Comparison of ENCODE assay signal across 15 cellular contexts in the genomic region with DNA sequence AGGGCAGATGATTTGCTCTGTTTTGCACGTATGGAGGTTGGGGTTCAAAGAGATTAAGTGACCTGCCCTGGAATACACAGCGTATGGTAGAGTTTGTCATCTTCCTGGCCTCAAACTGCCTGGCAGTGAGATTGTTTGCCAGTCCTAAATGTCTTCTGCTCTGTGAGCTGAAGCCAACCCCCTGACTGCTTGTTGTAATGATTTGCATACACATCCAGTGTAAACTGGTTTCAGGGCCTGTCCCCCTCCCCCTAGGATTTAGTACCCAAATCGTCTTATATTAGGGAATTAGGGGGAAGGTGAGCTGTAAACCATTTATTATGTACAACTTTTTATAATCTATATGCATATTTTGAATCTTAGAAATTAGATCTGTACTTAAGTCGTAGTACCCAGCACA. TPM values are rescaled to one million over a fixed set of nuclear protein-coding genes. Genes with fewer than 3 reads are reported as not detected.
DNase-seq lines count a peak whose midpoint lies in the region; ATAC-seq lines count a peak whose summit lies in the region.
"Had no signal": no experiment of that assay in that cellular context is flagged by ENCODE, and none has a peak within 500 bp of the region (broad histone marks: within the 10 kb centered on the region; RNA-seq: fewer than 3 reads in every experiment).

No MANE protein-coding gene starts in this region.

- no peak overlapping the region for H3K4me3 Mint-ChIP-seq in activated T-cell treated with anti-CD3 and anti-CD28 coated beads, Interleukin-2, amount 50 U/mL, for 24 hours
- no peak overlapping the region for H3K4me3 Mint-ChIP-seq in activated T-cell treated with anti-CD3 and anti-CD28 coated beads, Interleukin-2, amount 50 U/mL, for 72 hours
- no peak overlapping the region for H3K4me3 Mint-ChIP-seq in activated T-helper 17 cell treated with anti-CD3 and anti-CD28 coated beads, Interleukin-2, amount 50 U/mL, for 72 hours
- H3K4me3 Mint-ChIP-seq: CD4-positive, alpha-beta memory T cell; IgD-negative memory B cell had no signal

- intact Hi-C loops in head of caudate nucleus (cut with DNase I), result loop anchor here (5.0 kb wide), 1 partner anchor 37 kb away; a partner anchor contains a TSS

- DNase-seq in activated T-cell treated with anti-CD3 and anti-CD28 coated beads, Interleukin-2, amount 50 U/mL, for 24 hours, result no peak
- DNase-seq in activated T-cell treated with anti-CD3 and anti-CD28 coated beads, Interleukin-2, amount 50 U/mL, for 72 hours, result no peak
- peak; percentile 97 for DNase-seq in NCI-H82 (lab: John Stamatoyannopoulos, UW)
- no peak for DNase-seq in head of caudate nucleus
- DNase-seq in activated CD4-positive, alpha-beta T cell treated with anti-CD3 and anti-CD28 coated beads, Interleukin-2, amount 50 U/mL, for 48 hours, result no peak
- no peak for DNase-seq in NCI-H2107 (lab: John Stamatoyannopoulos, UW)
- DNase-seq: AML-193; Calu3; CD4-positive, alpha-beta memory T cell; GM23248; HCEC 1CT had no signal

- no peaks in the 10 kb centered on the region for H3K9me3 Mint-ChIP-seq in activated T-cell treated with anti-CD3 and anti-CD28 coated beads, Interleukin-2, amount 50 U/mL, for 24 hours
- no peaks in the 10 kb centered on the region for H3K9me3 Mint-ChIP-seq in activated T-cell treated with anti-CD3 and anti-CD28 coated beads, Interleukin-2, amount 50 U/mL, for 72 hours
- no peaks in the 10 kb centered on the region for H3K9me3 Mint-ChIP-seq in activated T-helper 17 cell treated with anti-CD3 and anti-CD28 coated beads, Interleukin-2, amount 50 U/mL, for 72 hours
- H3K9me3 Mint-ChIP-seq: CD4-positive, alpha-beta memory T cell; IgD-negative memory B cell had no signal

- ATAC-seq in activated T-cell treated with anti-CD3 and anti-CD28 coated beads, Interleukin-2, amount 50 U/mL, for 72 hours (replicated peaks in 1 of 2), result no peak
- no peak for ATAC-seq in activated T-helper 17 cell treated with anti-CD3 and anti-CD28 coated beads, Interleukin-2, amount 50 U/mL, for 72 hours (replicated peaks)
- ATAC-seq: A549, HepG2 had no signal

- H3K4me1 Mint-ChIP-seq in activated T-cell treated with anti-CD3 and anti-CD28 coated beads, Interleukin-2, amount 50 U/mL, for 24 hours (ENCODE audit: low read depth), result peaks cover 14% of the 10 kb centered on the region
- H3K4me1 Mint-ChIP-seq in activated T-cell treated with anti-CD3 and anti-CD28 coated beads, Interleukin-2, amount 50 U/mL, for 72 hours (ENCODE audit: low read depth), result peaks cover 11% of the 10 kb centered on the region
- H3K4me1 Mint-ChIP-seq in activated T-helper 17 cell treated with anti-CD3 and anti-CD28 coated beads, Interleukin-2, amount 50 U/mL, for 72 hours, result no peaks in the 10 kb centered on the region

- H3K27me3 Mint-ChIP-seq in activated T-cell treated with anti-CD3 and anti-CD28 coated beads, Interleukin-2, amount 50 U/mL, for 24 hours, result no peaks in the 10 kb centered on the region
- no peaks in the 10 kb centered on the region for H3K27me3 Mint-ChIP-seq in activated T-cell treated with anti-CD3 and anti-CD28 coated beads, Interleukin-2, amount 50 U/mL, for 72 hours (ENCODE audit: low read depth)
- no peaks in the 10 kb centered on the region for H3K27me3 Mint-ChIP-seq in activated T-helper 17 cell treated with anti-CD3 and anti-CD28 coated beads, Interleukin-2, amount 50 U/mL, for 72 hours
- H3K27me3 Mint-ChIP-seq: CD4-positive, alpha-beta memory T cell; IgD-negative memory B cell had no signal

- H3K36me3 Mint-ChIP-seq in activated T-cell treated with anti-CD3 and anti-CD28 coated beads, Interleukin-2, amount 50 U/mL, for 24 hours (ENCODE audit: low read depth), result peaks cover 69% of the 10 kb centered on the region
- peaks cover 1 to 6% of the 10 kb centered on the region in 2 donors for H3K36me3 Mint-ChIP-seq in activated T-cell treated with anti-CD3 and anti-CD28 coated beads, Interleukin-2, amount 50 U/mL, for 72 hours (ENCODE audit: insufficient read depth in 2 of 2)
- H3K36me3 Mint-ChIP-seq in activated T-helper 17 cell treated with anti-CD3 and anti-CD28 coated beads, Interleukin-2, amount 50 U/mL, for 72 hours (ENCODE audit: low read depth), result peaks cover 57% of the 10 kb centered on the region

- peak overlapping the region; percentile 30 for H3K27ac Mint-ChIP-seq in activated T-cell treated with anti-CD3 and anti-CD28 coated beads, Interleukin-2, amount 50 U/mL, for 24 hours
- H3K27ac Mint-ChIP-seq in activated T-cell treated with anti-CD3 and anti-CD28 coated beads, Interleukin-2, amount 50 U/mL, for 72 hours, result no peak overlapping the region
- H3K27ac Mint-ChIP-seq in activated T-helper 17 cell treated with anti-CD3 and anti-CD28 coated beads, Interleukin-2, amount 50 U/mL, for 72 hours, result peak overlapping the region; percentile 41
- H3K27ac Mint-ChIP-seq: IgD-negative memory B cell had no signal

RNA-seq across cellular contexts. Expression of a gene that starts 38.4 kb away (rescaled TPM):
- 1 to 10 TPM; 5.4 to 7.7 TPM for total RNA-seq in activated T-cell treated with anti-CD3 and anti-CD28 coated beads, Interleukin-2, amount 50 U/mL, for 72 hours
- total RNA-seq in activated T-helper 17 cell treated with anti-CD3 and anti-CD28 coated beads, Interleukin-2, amount 50 U/mL, for 72 hours, result 1 to 10 TPM; 1.6 to 1.7 TPM

RNA-seq across cellular contexts. Expression of a gene that starts 38.4 kb away (rescaled TPM):
- 100 to 1,000 TPM; 107 to 119 TPM for total RNA-seq in activated T-cell treated with anti-CD3 and anti-CD28 coated beads, Interleukin-2, amount 50 U/mL, for 72 hours
- 100 to 1,000 TPM in 1 of 2 donors, 10 to 100 TPM in 1; 68.1 to 139 TPM for total RNA-seq in activated T-helper 17 cell treated with anti-CD3 and anti-CD28 coated beads, Interleukin-2, amount 50 U/mL, for 72 hours

RNA-seq across cellular contexts. Expression of a gene that starts 48.5 kb away (rescaled TPM):
- total RNA-seq in activated T-cell treated with anti-CD3 and anti-CD28 coated beads, Interleukin-2, amount 50 U/mL, for 72 hours, result 10 to 100 TPM; 51.2 to 55.6 TPM
- total RNA-seq in activated T-helper 17 cell treated with anti-CD3 and anti-CD28 coated beads, Interleukin-2, amount 50 U/mL, for 72 hours, result 10 to 100 TPM; 22.0 to 29.2 TPM
